ENCODE assay signal across 28 cellular contexts in the genomic region with DNA sequence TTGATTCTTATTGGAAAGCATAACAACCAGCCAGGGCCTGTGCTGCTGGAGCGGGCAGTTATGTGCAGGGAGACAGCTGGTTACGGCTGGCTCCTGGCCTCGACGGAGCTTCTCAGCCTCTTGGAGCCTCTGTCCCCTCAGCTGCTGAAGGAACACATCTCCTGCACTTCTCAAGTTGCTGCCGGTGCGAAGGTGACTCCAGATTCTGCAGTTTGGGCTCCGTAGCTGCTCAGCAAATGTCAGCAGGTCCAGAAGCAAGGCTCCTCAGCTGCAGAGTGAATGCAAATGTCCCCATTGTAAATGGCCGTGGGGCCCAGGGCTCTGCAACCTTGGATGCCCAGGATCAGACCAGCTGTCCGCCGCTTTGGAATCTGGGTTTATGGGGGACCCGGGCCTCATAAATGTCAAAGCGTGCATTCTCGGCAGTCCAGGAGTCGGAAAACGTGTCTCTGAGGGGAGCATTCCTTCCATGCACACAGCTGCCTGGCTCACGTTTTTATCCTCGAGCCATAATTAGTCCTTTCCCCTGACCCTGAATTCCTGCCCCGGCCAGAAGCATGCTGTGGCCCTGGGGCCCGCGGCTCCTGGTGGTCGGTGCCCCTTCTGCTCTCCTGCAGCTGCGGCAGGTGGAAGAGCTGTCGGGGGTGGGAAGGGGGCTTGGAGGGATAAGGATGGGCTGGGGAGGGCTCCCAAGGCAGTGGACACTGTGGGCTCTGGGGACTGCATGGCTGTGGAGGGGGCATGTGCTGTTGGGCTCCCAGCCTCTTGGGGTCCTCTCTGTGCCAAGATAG.
DNase-seq lines count a peak whose midpoint lies in the region; ATAC-seq, FAIRE-seq and TF ChIP-seq lines count a peak whose summit lies in the region.
"Had no signal": no experiment of that assay in that cellular context is flagged by ENCODE, and none has a peak within 500 bp of the region (broad histone marks: within the 10 kb centered on the region; RNA-seq: fewer than 3 reads in every experiment).

No MANE protein-coding gene starts in this region.

- no peak overlapping the region for H2BK12ac ChIP-seq in neuronal stem cell (ENCODE audit: low read length)

- no peak overlapping the region for H3K23ac ChIP-seq in neuronal stem cell (ENCODE audit: low read depth, low read length, poor library complexity)

- no peak for TF ChIP-seq RAD21 in HepG2 (CRISPR knock-in tag; IDR thresholded peaks at IDR 0.05)

- H2BK15ac ChIP-seq in neuronal stem cell (ENCODE audit: low read length): no peak overlapping the region

- CTCF ChIA-PET in HepG2 (lab: Yijun Ruan, JAX; ENCODE audit: low intra/inter-chr PET ratio, low total read pairs): no interaction called here

- no peak overlapping the region for H3K14ac ChIP-seq in neuronal stem cell (ENCODE audit: low read length)

- H3K79me1 ChIP-seq in neuronal stem cell (ENCODE audit: low read depth, low read length): no peaks in the 10 kb centered on the region

- TF ChIP-seq EP300 in stomach (IDR thresholded peaks at IDR 0.05): no peak
- TF ChIP-seq EP300 in HepG2 (IDR thresholded peaks at IDR 0.05; ENCODE audit: low read depth in 2 of 2, low read length in 2 of 2): no peak
- TF ChIP-seq EP300 in HepG2 (CRISPR knock-in tag; IDR thresholded peaks at IDR 0.05; ENCODE audit: borderline replicate concordance): no peak

- H4K91ac ChIP-seq in neuronal stem cell (ENCODE audit: low read depth, low read length, poor library complexity): no peak overlapping the region

- H3K9ac ChIP-seq in neuronal stem cell (ENCODE audit: low read depth, low read length, poor library complexity) (no peak overlapping the region), HepG2 (ENCODE audit: insufficient read depth, low read depth, low read length) (no peak overlapping the region)
- H3K9ac ChIP-seq: BLaER1 had no signal

- peak; percentile 31 for DNase-seq in NCI-H446 treated with DMSO at 0.1 percent for 48 hours (lab: John Stamatoyannopoulos, UW)
- peak; percentile 46 for DNase-seq in coronary artery (ENCODE audit: low spot score)
- DNase-seq in neuronal stem cell (ENCODE audit: low spot score): no peak
- peak; percentile 19 for DNase-seq in stomach
- no peak for DNase-seq in NCI-H82 treated with DMSO at 0.1 percent for 48 hours (lab: John Stamatoyannopoulos, UW; ENCODE audit: unreplicated experiment)
- no peak for DNase-seq in NCI-H1105 (lab: John Stamatoyannopoulos, UW)
- DNase-seq in HepG2 (ENCODE audit: low spot score): no peak
- DNase-seq: activated CD8-positive, alpha-beta T cell treated with anti-CD3 and anti-CD28 coated beads, Interleukin-2, amount 10 ng/mL, durations not matched to agents 7 days and 5 days; activated effector memory CD4-positive, alpha-beta T cell treated with Interleukin-2 at 50 U/mL for 16 hours; activated naive CD8-positive, alpha-beta T cell treated with anti-CD3 and anti-CD28 coated beads for 36 hours; activated T-cell treated with anti-CD3 and anti-CD28 coated beads for 4 hours; DMS153; effector CD4-positive, alpha-beta T cell; Karpas-422; mesendoderm; NCI-H1436; NCI-H2081; NCI-H226; NCI-H69; SIG-M5; small intestine; stimulated activated naive CD8-positive, alpha-beta T cell treated with anti-CD3 and anti-CD28 coated beads, Interleukin-15, Interleukin-2, amounts not matched to agents 100 U/mL and 50 U/mL, for 24 hours had no signal

- no peak overlapping the region for H3K4ac ChIP-seq in neuronal stem cell (ENCODE audit: low read length)

- H2AFZ ChIP-seq in neuronal stem cell (ENCODE audit: low read length) (no peak overlapping the region), HepG2 (ENCODE audit: low read length) (no peak overlapping the region)

- H3K36me3 ChIP-seq in neuronal stem cell (replicated peaks in 1 of 2; ENCODE audit: control insufficient read depth in 2 of 2, insufficient read depth in 2 of 2, low read length in 2 of 2): no peaks in the 10 kb centered on the region
- no peaks in the 10 kb centered on the region for H3K36me3 ChIP-seq in stomach
- no peaks in the 10 kb centered on the region for H3K36me3 ChIP-seq in HepG2 (replicated peaks in 1 of 2; ENCODE audit: control insufficient read depth in 1 of 2, insufficient read depth in 2 of 2, low read length in 2 of 2)
- H3K36me3 ChIP-seq: BLaER1, left lung had no signal

- H3K9me3 ChIP-seq in neuronal stem cell (replicated peaks in 1 of 2; ENCODE audit: control insufficient read depth in 2 of 2, insufficient read depth in 1 of 2, low read depth in 1 of 2, low read length in 2 of 2) (peaks cover 8 to 9% of the 10 kb centered on the region in 2 donors), stomach (peaks cover 0 to 32% (median 19%) of the 10 kb centered on the region in 4 donors), HepG2 (ENCODE audit: low read length) (no peaks in the 10 kb centered on the region)

- POLR2A ChIA-PET in HepG2 (lab: Yijun Ruan, JAX): no interaction called here

- BruUV-seq in HepG2 (replicated peaks; lab: Mats Ljungman, UMichigan): no TSS peak

- no CpG with 5 or more reads among the region's 23 CpGs for WGBS in neuronal stem cell (ENCODE audit: extremely low coverage in 2 of 2, insufficient read length in 2 of 2, insufficient replicate concordance in 1 of 2), 2 donors
- WGBS in stomach, 5 donors: 70 to 86% (median 79%) methylated on average over 23 of the region's 23 CpGs
- WGBS in HepG2 (ENCODE audit: low lambda C conversion rate): 29% methylated on average over 17 of the region's 23 CpGs

- H3K27ac ChIP-seq in coronary artery (no peak overlapping the region), neuronal stem cell (replicated peaks; ENCODE audit: low read length) (no peak overlapping the region), stomach (no peak overlapping the region), HepG2 (ENCODE audit: extremely low read length, insufficient read depth, low read length) (no peak overlapping the region)
- H3K27ac ChIP-seq: BLaER1, left lung had no signal

- H3K4me3 ChIP-seq in coronary artery: no peak overlapping the region
- no peak overlapping the region for H3K4me3 ChIP-seq in neuronal stem cell (ENCODE audit: low read length in 2 of 2)
- H3K4me3 ChIP-seq in stomach: no peak overlapping the region
- no peak overlapping the region for H3K4me3 ChIP-seq in HepG2 (replicated peaks in 1 of 3; ENCODE audit: insufficient read depth in 1 of 3, low read depth in 2 of 3, low read length in 3 of 3)
- H3K4me3 ChIP-seq: BLaER1, left lung had no signal

- peak overlapping the region; percentile 3 for H3K18ac ChIP-seq in neuronal stem cell (ENCODE audit: low read length)

- H3K27me3 ChIP-seq in neuronal stem cell (ENCODE audit: control insufficient read depth in 3 of 3, insufficient read depth in 3 of 3, low read depth in 1 of 3, low read length in 3 of 3) (peaks cover 0 to 5% (median 0%) of the 10 kb centered on the region in 3 experiments), stomach (peaks cover 0 to 16% (median 0%) of the 10 kb centered on the region in 3 donors), HepG2 (ENCODE audit: control insufficient read depth in 1 of 2, insufficient read depth in 2 of 2, low read length in 2 of 2) (peaks cover 4 to 19% of the 10 kb centered on the region in 2 experiments; a peak in 3 of 5 replicates)
- H3K27me3 ChIP-seq: BLaER1, left lung had no signal

- no peak for FAIRE-seq in HepG2 (lab: Jason Lieb, UNC)
- FAIRE-seq: colon, GM12891, H54, small intestine had no signal

- H3K4me1 ChIP-seq in neuronal stem cell (ENCODE audit: control insufficient read depth in 2 of 2, insufficient read depth in 1 of 2, low read depth in 1 of 2, low read length in 2 of 2) (peaks cover 0 to 5% of the 10 kb centered on the region in 2 donors), stomach (peaks cover 0 to 7% (median 0%) of the 10 kb centered on the region in 4 donors), HepG2 (ENCODE audit: insufficient read depth, low read length) (no peaks in the 10 kb centered on the region)
- H3K4me1 ChIP-seq: left lung had no signal

- no peak for ATAC-seq in HepG2
- ATAC-seq: activated CD8-positive, alpha-beta T cell treated with anti-CD3 and anti-CD28 coated beads, Interleukin-2, amount 10 ng/mL, durations not matched to agents 7 days and 5 days; left lung; Panc1; stimulated activated naive CD8-positive, alpha-beta T cell treated with anti-CD3 and anti-CD28 coated beads, Interleukin-15, Interleukin-2, amounts not matched to agents 100 U/mL and 50 U/mL, for 24 hours had no signal

- no peak overlapping the region for H2BK120ac ChIP-seq in neuronal stem cell (ENCODE audit: low read depth, low read length)

- peak overlapping the region; percentile 39 for H2BK5ac ChIP-seq in neuronal stem cell (ENCODE audit: low read length)

- H3K4me2 ChIP-seq in neuronal stem cell (ENCODE audit: insufficient read depth, low read length, poor library complexity, severe bottlenecking): no peak overlapping the region
- no peak overlapping the region for H3K4me2 ChIP-seq in HepG2 (ENCODE audit: low read depth, low read length)
- H3K4me2 ChIP-seq: BLaER1 had no signal

- intact Hi-C loops in stomach (cut with DNase I; ENCODE audit: low total_unique reads): no loop called here
- intact Hi-C loops in HepG2 (cut with micrococcal nuclease; ENCODE audit: unreplicated experiment): no loop called here

- TF ChIP-seq POLR2A in stomach (IDR thresholded peaks at IDR 0.05) (no peak), HepG2 (IDR thresholded peaks at IDR 0.05; ENCODE audit: insufficient read depth in 1 of 2, low read depth in 2 of 2, low read length in 2 of 2) (no peak)

- no peak overlapping the region for H4K8ac ChIP-seq in neuronal stem cell (ENCODE audit: low read depth, low read length)

- no peak overlapping the region for H2AK5ac ChIP-seq in neuronal stem cell (ENCODE audit: low read depth, low read length)

- no peaks in the 10 kb centered on the region for H3K79me2 ChIP-seq in HepG2 (ENCODE audit: insufficient read depth, low read length)

- in situ Hi-C loops in HepG2 (cut with HindIII; ENCODE audit: extremely low pct_ligation_motif_present, low pct_unique_long_range_greater_than_20kb): no loop called here

- TF ChIP-seq CTCF in coronary artery (IDR thresholded peaks at IDR 0.05) (no peak), stomach (IDR thresholded peaks at IDR 0.05) (no peak), HepG2 (CRISPR knock-in tag; IDR thresholded peaks at IDR 0.05) (no peak)

- no peaks in the 10 kb centered on the region for H4K20me1 ChIP-seq in HepG2 (ENCODE audit: insufficient read depth, low read length)
- H4K20me1 ChIP-seq: BLaER1 had no signal

TF ChIP-seq in HepG2, 621 proteins besides CTCF, POLR2A, EP300 and RAD21 (continues in another document):
- no peak for TF ChIP-seq ZFP1 (CRISPR knock-in tag; IDR thresholded peaks at IDR 0.05)
- TF ChIP-seq ZZZ3 (CRISPR knock-in tag; IDR thresholded peaks at IDR 0.05; ENCODE audit: borderline replicate concordance): no peak

Comparison
In these comparisons a context has a peak if more than half of its experiments do, and no peak if none do; other contexts are left out.
1. DNase-seq: peak in NCI-H446 treated with DMSO at 0.1 percent for 48 hours (single experiment), coronary artery (single experiment) and stomach (single experiment); none in neuronal stem cell (single experiment), NCI-H82 treated with DMSO at 0.1 percent for 48 hours (single experiment), NCI-H1105 (single experiment) and HepG2 (single experiment).